8 cellular contexts compared by ENCODE assay signal in the genomic region with DNA sequence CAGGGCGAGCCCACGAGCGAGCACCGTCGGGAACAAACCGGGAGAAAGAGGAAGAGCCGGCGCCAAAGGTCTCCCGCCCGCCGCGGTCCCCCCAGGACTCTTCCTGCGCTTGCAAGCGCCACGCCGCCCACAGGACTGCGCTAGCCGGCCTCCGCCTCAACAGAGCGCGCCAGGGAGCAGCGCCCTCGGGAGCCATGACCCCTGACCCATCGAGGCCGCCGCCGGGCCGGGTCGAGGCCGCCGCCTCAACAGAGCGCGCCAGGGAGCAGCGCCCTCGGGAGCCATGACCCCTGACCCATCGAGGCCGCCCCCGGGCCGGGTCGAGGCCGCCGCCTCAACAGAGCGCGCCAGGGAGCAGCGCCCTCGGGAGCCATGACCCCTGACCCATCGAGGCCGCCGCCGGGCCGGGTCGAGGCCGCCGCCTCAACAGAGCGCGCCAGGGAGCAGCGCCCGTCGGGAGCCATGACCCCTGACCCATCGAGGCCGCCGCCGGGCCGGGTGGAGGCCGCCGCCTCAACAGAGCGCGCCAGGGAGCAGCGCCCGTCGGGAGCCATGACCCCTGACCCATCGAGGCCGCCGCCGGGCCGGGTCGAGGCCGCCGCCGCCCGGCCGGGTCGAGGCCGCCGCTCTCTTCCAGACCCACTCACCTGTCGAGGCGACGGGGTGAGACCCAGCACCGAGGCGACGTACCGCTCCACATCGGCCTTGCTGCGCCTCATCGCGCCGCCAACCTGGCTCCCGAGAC. TPM values are rescaled to one million over a fixed set of nuclear protein-coding genes. Genes with fewer than 3 reads are reported as not detected.
DNase-seq lines count a peak whose midpoint lies in the region; ATAC-seq and TF ChIP-seq lines count a peak whose summit lies in the region.
"Not testable (repeated sequence)": the region's sequence is repeated elsewhere in the genome, so short reads cannot be mapped to it uniquely, and the experiment has no call there.

No MANE protein-coding gene starts in this region.

- H3K27ac ChIP-seq in CD4-positive, alpha-beta memory T cell (ENCODE audit: low read depth, low read length) = peak overlapping the region; percentile 46
- H3K27ac ChIP-seq in caudate nucleus (ENCODE audit: low read depth, low read length) = peak overlapping the region; percentile 8

- H3K4me1 ChIP-seq in CD4-positive, alpha-beta memory T cell (ENCODE audit: insufficient read depth, low read length) = not testable (repeated sequence)

- H3K27me3 ChIP-seq in CD4-positive, alpha-beta memory T cell (ENCODE audit: insufficient read depth, low read length) = not testable (repeated sequence)

- H3K4me3 ChIP-seq in CD4-positive, alpha-beta memory T cell (ENCODE audit: low read length in 2 of 2) = not testable (repeated sequence)

- ATAC-seq in GM21528 (IDR thresholded peaks at IDR 0.05; ENCODE audit: low FRiP score, unreplicated experiment) = peak; percentile 48
- peak; percentile 39 for ATAC-seq in HG03439 (IDR thresholded peaks at IDR 0.05; ENCODE audit: unreplicated experiment)
- ATAC-seq in activated CD8-positive, alpha-beta T cell treated with anti-CD3 and anti-CD28 coated beads for 36 hours = not testable (repeated sequence)
- ATAC-seq in left ventricle myocardium superior = peak; percentile 75
- ATAC-seq in natural killer cell = peak; percentile 43 to 58 (median 50)
- peak; percentile 68 for ATAC-seq in stimulated activated naive CD8-positive, alpha-beta T cell treated with anti-CD3 and anti-CD28 coated beads, Interleukin-15, amount 100 ng/mL, for 72 hours

- peak; percentile 37 to 60 (median 52) for DNase-seq in CD4-positive, alpha-beta memory T cell
- DNase-seq in activated CD8-positive, alpha-beta T cell treated with anti-CD3 and anti-CD28 coated beads for 36 hours = peak; percentile 43
- DNase-seq in caudate nucleus (lab: John Stamatoyannopoulos, UW) = not testable (repeated sequence)
- DNase-seq in left ventricle myocardium superior = peak; percentile 61
- DNase-seq in natural killer cell = peak; percentile 24
- peak; percentile 56 to 58 for DNase-seq in stimulated activated naive CD8-positive, alpha-beta T cell treated with anti-CD3 and anti-CD28 coated beads, Interleukin-15, amount 100 ng/mL, for 72 hours

- H3K27ac Mint-ChIP-seq in CD4-positive, alpha-beta memory T cell = peak overlapping the region; percentile 61 to 87 (median 82)
- peak overlapping the region; percentile 63 for H3K27ac Mint-ChIP-seq in activated CD8-positive, alpha-beta T cell treated with anti-CD3 and anti-CD28 coated beads for 36 hours
- peak overlapping the region; percentile 75 to 89 for H3K27ac Mint-ChIP-seq in natural killer cell
- H3K27ac Mint-ChIP-seq in stimulated activated naive CD8-positive, alpha-beta T cell treated with anti-CD3 and anti-CD28 coated beads, Interleukin-15, amount 100 ng/mL, for 72 hours = peak overlapping the region; percentile 85 to 97

- H3K36me3 Mint-ChIP-seq in CD4-positive, alpha-beta memory T cell; activated CD8-positive, alpha-beta T cell treated with anti-CD3 and anti-CD28 coated beads for 36 hours (ENCODE audit: low read depth); natural killer cell: not testable (repeated sequence)

- peaks cover 6 to 29% (median 15%) of the 10 kb centered on the region in 4 donors for H3K4me1 Mint-ChIP-seq in CD4-positive, alpha-beta memory T cell
- peaks cover 13% of the 10 kb centered on the region for H3K4me1 Mint-ChIP-seq in activated CD8-positive, alpha-beta T cell treated with anti-CD3 and anti-CD28 coated beads for 36 hours (ENCODE audit: low read depth)
- not testable (repeated sequence) for H3K4me1 Mint-ChIP-seq in natural killer cell
- H3K4me1 Mint-ChIP-seq in stimulated activated naive CD8-positive, alpha-beta T cell treated with anti-CD3 and anti-CD28 coated beads, Interleukin-15, amount 100 ng/mL, for 72 hours = peaks cover 18% of the 10 kb centered on the region

- CTCF ChIA-PET in CD4-positive, alpha-beta memory T cell (lab: Charles Lee; ENCODE audit: partially characterized antibody) = interaction anchor here (0.6 to 1.3 kb wide), 8 partner anchors 48 to 509 kb away, joined by 3 to 5 read pairs (median 3); partner anchors contain the start of gene CHCHD5
- CTCF ChIA-PET in activated CD8-positive, alpha-beta T cell treated with anti-CD3 and anti-CD28 coated beads for 36 hours (lab: Charles Lee) = interaction anchor here (1.2 kb wide), 1 partner anchor 311 kb away, joined by 3 read pairs; no protein-coding TSS in a partner anchor

- TF ChIP-seq CTCF in activated CD8-positive, alpha-beta T cell treated with anti-CD3 and anti-CD28 coated beads for 36 hours (IDR thresholded peaks at IDR 0.05) = peak; percentile 3
- TF ChIP-seq CTCF in natural killer cell (IDR thresholded peaks at IDR 0.05) = not testable (repeated sequence)

- H3K36me3 ChIP-seq in CD4-positive, alpha-beta memory T cell (ENCODE audit: insufficient read depth, low read length) = not testable (repeated sequence)

- H3K27me3 Mint-ChIP-seq in CD4-positive, alpha-beta memory T cell; activated CD8-positive, alpha-beta T cell treated with anti-CD3 and anti-CD28 coated beads for 36 hours; natural killer cell (ENCODE audit: low read depth in 2 of 2): not testable (repeated sequence)
- peaks cover 13% of the 10 kb centered on the region for H3K27me3 Mint-ChIP-seq in stimulated activated naive CD8-positive, alpha-beta T cell treated with anti-CD3 and anti-CD28 coated beads, Interleukin-15, amount 100 ng/mL, for 72 hours

- POLR2A ChIA-PET in CD4-positive, alpha-beta memory T cell (lab: Charles Lee; ENCODE audit: partially characterized antibody) = interaction anchor here (1.2 kb wide), 1 partner anchor 173 kb away, joined by 3 read pairs; no protein-coding TSS in a partner anchor
- POLR2A ChIA-PET in activated CD8-positive, alpha-beta T cell treated with anti-CD3 and anti-CD28 coated beads for 36 hours (lab: Charles Lee) = not testable (repeated sequence)

- H3K4me3 Mint-ChIP-seq in CD4-positive, alpha-beta memory T cell = peak overlapping the region; percentile 73 to 89 (median 82)
- peak overlapping the region; percentile 81 for H3K4me3 Mint-ChIP-seq in activated CD8-positive, alpha-beta T cell treated with anti-CD3 and anti-CD28 coated beads for 36 hours
- H3K4me3 Mint-ChIP-seq in natural killer cell = peak overlapping the region; percentile 81
- peak overlapping the region; percentile 87 to 88 for H3K4me3 Mint-ChIP-seq in stimulated activated naive CD8-positive, alpha-beta T cell treated with anti-CD3 and anti-CD28 coated beads, Interleukin-15, amount 100 ng/mL, for 72 hours

- intact Hi-C loops in CD4-positive, alpha-beta memory T cell (cut with micrococcal nuclease) = loop anchor here (2.0 to 5.0 kb wide), 2 partner anchors 174 to 246 kb away; no protein-coding TSS in a partner anchor
- intact Hi-C loops in activated CD8-positive, alpha-beta T cell treated with anti-CD3 and anti-CD28 coated beads for 36 hours (cut with micrococcal nuclease) = loop anchor here (5.0 kb wide), 3 partner anchors 156 to 311 kb away; partner anchors contain the start of genes ZC3H6 and ZC3H8
- intact Hi-C loops in left ventricle myocardium superior (cut with micrococcal nuclease) = not testable (repeated sequence)
- intact Hi-C loops in natural killer cell (cut with micrococcal nuclease) = loop anchor here (10.0 kb wide), 1 partner anchor 308 kb away; no protein-coding TSS in a partner anchor

- not testable (repeated sequence) for H3K9me3 Mint-ChIP-seq in CD4-positive, alpha-beta memory T cell; activated CD8-positive, alpha-beta T cell treated with anti-CD3 and anti-CD28 coated beads for 36 hours; natural killer cell; stimulated activated naive CD8-positive, alpha-beta T cell treated with anti-CD3 and anti-CD28 coated beads, Interleukin-15, amount 100 ng/mL, for 72 hours

- H3K9me3 ChIP-seq in CD4-positive, alpha-beta memory T cell (ENCODE audit: control insufficient read depth in 1 of 2, low read length in 2 of 2) = not testable (repeated sequence)

RNA-seq across cellular contexts. Expression of gene RGPD8, which starts 0.5 kb away (rescaled TPM):
- total RNA-seq in CD4-positive, alpha-beta memory T cell = 10 to 100 TPM; 30.0 to 30.1 TPM
- 1 to 10 TPM; 1.9 to 4.7 TPM for polyA plus RNA-seq in CD4-positive, alpha-beta memory T cell
- total RNA-seq in activated CD8-positive, alpha-beta T cell treated with anti-CD3 and anti-CD28 coated beads for 36 hours = 10 to 100 TPM; 13.5 to 13.6 TPM
- total RNA-seq in left ventricle myocardium superior (7.8 TPM), natural killer cell (10 to 100 TPM; 30.7 to 38.5 (median 34.1) TPM)

RNA-seq across cellular contexts. Expression of gene TTL, which starts 49.0 kb away (rescaled TPM):
- total RNA-seq in CD4-positive, alpha-beta memory T cell = 10 to 100 TPM; 22.3 to 23.3 TPM
- polyA plus RNA-seq in CD4-positive, alpha-beta memory T cell = 1 to 10 TPM; 1.8 to 5.4 TPM
- total RNA-seq in activated CD8-positive, alpha-beta T cell treated with anti-CD3 and anti-CD28 coated beads for 36 hours = 10 to 100 TPM; 29.2 to 29.6 TPM
- total RNA-seq in left ventricle myocardium superior (44.3 TPM), natural killer cell (10 to 100 TPM; 14.3 to 26.8 (median 26.4) TPM)
